10 cellular contexts compared by ENCODE assay signal in the genomic region with DNA sequence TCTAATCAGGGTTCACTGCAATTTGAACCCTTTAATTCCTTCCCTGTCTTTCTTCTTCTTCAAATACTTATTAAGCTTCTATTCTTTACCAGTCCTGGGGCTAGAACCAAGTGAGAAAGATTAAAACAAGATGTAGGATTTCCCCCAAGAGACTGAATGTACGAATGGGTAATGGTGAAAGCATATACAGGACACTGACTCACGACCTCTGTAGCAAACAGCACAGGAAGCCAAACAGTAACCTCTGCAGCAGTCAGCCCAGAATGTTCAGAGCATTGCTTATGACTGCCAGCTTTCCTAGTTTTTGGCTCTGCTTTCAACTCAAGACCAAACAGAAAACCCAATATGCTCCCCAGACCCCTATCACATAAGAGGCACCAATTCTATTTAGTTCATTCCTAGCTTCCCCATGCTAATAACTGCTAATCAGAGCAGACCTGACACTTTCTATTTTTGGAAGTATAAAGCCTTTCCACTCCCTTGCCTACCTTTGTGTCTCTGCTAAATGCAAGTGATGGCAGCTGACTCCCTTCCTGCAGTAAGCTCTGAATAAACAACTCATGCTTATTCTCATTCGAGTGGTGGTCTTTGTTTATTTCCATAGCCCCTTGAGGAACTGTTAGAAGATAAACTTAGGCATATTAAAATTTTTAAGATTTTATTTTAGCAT.
DNase-seq lines count a peak whose midpoint lies in the region; ATAC-seq and TF ChIP-seq lines count a peak whose summit lies in the region.
"Had no signal": no experiment of that assay in that cellular context is flagged by ENCODE, and none has a peak within 500 bp of the region (broad histone marks: within the 10 kb centered on the region; RNA-seq: fewer than 3 reads in every experiment).

No MANE protein-coding gene starts in this region.

- peak; percentile 45 for ATAC-seq in HG03565 (IDR thresholded peaks at IDR 0.05; ENCODE audit: unreplicated experiment)
- no peak for ATAC-seq in HG03460 (IDR thresholded peaks at IDR 0.05; ENCODE audit: unreplicated experiment)
- ATAC-seq in T-helper 17 cell: no peak

- 18% methylated on average over 3 of the region's 3 CpGs for WGBS in liver

- H3K27ac Mint-ChIP-seq in chondrocyte (ENCODE audit: unreplicated experiment) (no peak overlapping the region), T-helper 17 cell (no peak overlapping the region)
- H3K27ac Mint-ChIP-seq: activated naive CD8-positive, alpha-beta T cell treated with anti-CD3 and anti-CD28 coated beads, Interleukin-2, amount 10 ng/mL, durations not matched to agents 7 days and 5 days had no signal

- DNase-seq in AG09309 (ENCODE audit: low read depth) (peak; percentile 49), brain pericyte (ENCODE audit: low read depth, low spot score) (peak; percentile 43), chondrocyte (ENCODE audit: low spot score) (no peak), T-helper 17 cell (no peak)
- no peak for DNase-seq in activated CD4-positive, CD25-positive, alpha-beta regulatory T cell treated with anti-CD3 and anti-CD28 coated beads, Interleukin-2, amount 50 U/mL, for 72 hours
- DNase-seq: activated naive CD8-positive, alpha-beta T cell treated with anti-CD3 and anti-CD28 coated beads, Interleukin-2, amount 10 ng/mL, durations not matched to agents 7 days and 5 days; nucleus accumbens had no signal

- H3K27me3 Mint-ChIP-seq in chondrocyte (ENCODE audit: low read depth) (no peaks in the 10 kb centered on the region), T-helper 17 cell (peaks cover 36% of the 10 kb centered on the region)

- no peaks in the 10 kb centered on the region for H3K36me3 ChIP-seq in liver (ENCODE audit: control insufficient read depth in 4 of 4, insufficient read depth in 3 of 4, low read depth in 1 of 4, low read length in 3 of 4)

- H3K4me3 ChIP-seq in AG09309 (ENCODE audit: control insufficient read depth, low read depth, low read length): no peak overlapping the region
- no peak overlapping the region for H3K4me3 ChIP-seq in liver (ENCODE audit: low read depth in 1 of 3, low read length in 3 of 3)

- H3K9me3 ChIP-seq in liver (ENCODE audit: control insufficient read depth in 4 of 4, low read length in 3 of 4): no peaks in the 10 kb centered on the region
- no peaks in the 10 kb centered on the region for H3K9me3 ChIP-seq in T-helper 17 cell (ENCODE audit: control insufficient read depth, low read length, poor library complexity, severe bottlenecking)

- peaks cover 0 to 7% (median 2%) of the 10 kb centered on the region in 4 donors for H3K4me1 ChIP-seq in liver (ENCODE audit: control insufficient read depth in 4 of 4, insufficient read depth in 4 of 4, low read length in 3 of 4)

- H3K36me3 Mint-ChIP-seq in chondrocyte (ENCODE audit: low read depth) (no peaks in the 10 kb centered on the region), T-helper 17 cell (ENCODE audit: low read depth) (no peaks in the 10 kb centered on the region)
- H3K36me3 Mint-ChIP-seq: activated naive CD8-positive, alpha-beta T cell treated with anti-CD3 and anti-CD28 coated beads, Interleukin-2, amount 10 ng/mL, durations not matched to agents 7 days and 5 days had no signal

- no peak overlapping the region for H3K4me3 Mint-ChIP-seq in chondrocyte (ENCODE audit: unreplicated experiment)
- no peak overlapping the region for H3K4me3 Mint-ChIP-seq in T-helper 17 cell
- H3K4me3 Mint-ChIP-seq: activated naive CD8-positive, alpha-beta T cell treated with anti-CD3 and anti-CD28 coated beads, Interleukin-2, amount 10 ng/mL, durations not matched to agents 7 days and 5 days had no signal

- H3K27me3 ChIP-seq in liver (ENCODE audit: control insufficient read depth in 4 of 4, insufficient read depth in 4 of 4, low read length in 3 of 4): no peaks in the 10 kb centered on the region

- H3K9ac ChIP-seq in liver (ENCODE audit: low read depth in 1 of 2, low read length in 2 of 2): peak overlapping the region in 1 of 2 donors; percentile 34

- peaks cover 7% of the 10 kb centered on the region for H3K4me1 Mint-ChIP-seq in chondrocyte (ENCODE audit: low read depth)
- peaks cover 2% of the 10 kb centered on the region for H3K4me1 Mint-ChIP-seq in T-helper 17 cell
- H3K4me1 Mint-ChIP-seq: activated naive CD8-positive, alpha-beta T cell treated with anti-CD3 and anti-CD28 coated beads, Interleukin-2, amount 10 ng/mL, durations not matched to agents 7 days and 5 days had no signal

- TF ChIP-seq RAD21 in liver (IDR thresholded peaks at IDR 0.05): peak in 1 of 2 donors; percentile 27

- H3K27ac ChIP-seq in liver (ENCODE audit: low read depth in 1 of 2, low read length in 2 of 2): no peak overlapping the region

- peaks cover 3% of the 10 kb centered on the region for H3K9me3 Mint-ChIP-seq in chondrocyte (ENCODE audit: low read depth)
- H3K9me3 Mint-ChIP-seq: activated naive CD8-positive, alpha-beta T cell treated with anti-CD3 and anti-CD28 coated beads, Interleukin-2, amount 10 ng/mL, durations not matched to agents 7 days and 5 days had no signal

- TF ChIP-seq CTCF in AG09309 (IDR thresholded peaks at IDR 0.05; ENCODE audit: control insufficient read depth, insufficient read depth, low read depth, low read length, missing control alignments) (no peak), liver (IDR thresholded peaks at IDR 0.05; ENCODE audit: low read depth, low read length, missing input control) (no peak), chondrocyte (IDR thresholded peaks at IDR 0.05) (no peak)

TF ChIP-seq in liver, 16 proteins besides CTCF, POLR2A, EP300 and RAD21:
- no peak for TF ChIP-seq EGR1 (IDR thresholded peaks at IDR 0.05; ENCODE audit: low read depth in 2 of 2)
- TF ChIP-seq RXRA (IDR thresholded peaks at IDR 0.05): peak in 1 of 2 donors; percentile 21
- no peak for TF ChIP-seq NR2F2 (IDR thresholded peaks at IDR 0.05)
- TF ChIP-seq SP1 (IDR thresholded peaks at IDR 0.05): peak; percentile 38
- TF ChIP-seq, protein P1, sequence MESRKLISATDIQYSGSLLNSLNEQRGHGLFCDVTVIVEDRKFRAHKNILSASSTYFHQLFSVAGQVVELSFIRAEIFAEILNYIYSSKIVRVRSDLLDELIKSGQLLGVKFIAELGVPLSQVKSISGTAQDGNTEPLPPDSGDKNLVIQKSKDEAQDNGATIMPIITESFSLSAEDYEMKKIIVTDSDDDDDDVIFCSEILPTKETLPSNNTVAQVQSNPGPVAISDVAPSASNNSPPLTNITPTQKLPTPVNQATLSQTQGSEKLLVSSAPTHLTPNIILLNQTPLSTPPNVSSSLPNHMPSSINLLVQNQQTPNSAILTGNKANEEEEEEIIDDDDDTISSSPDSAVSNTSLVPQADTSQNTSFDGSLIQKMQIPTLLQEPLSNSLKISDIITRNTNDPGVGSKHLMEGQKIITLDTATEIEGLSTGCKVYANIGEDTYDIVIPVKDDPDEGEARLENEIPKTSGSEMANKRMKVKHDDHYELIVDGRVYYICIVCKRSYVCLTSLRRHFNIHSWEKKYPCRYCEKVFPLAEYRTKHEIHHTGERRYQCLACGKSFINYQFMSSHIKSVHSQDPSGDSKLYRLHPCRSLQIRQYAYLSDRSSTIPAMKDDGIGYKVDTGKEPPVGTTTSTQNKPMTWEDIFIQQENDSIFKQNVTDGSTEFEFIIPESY (IDR thresholded peaks at IDR 0.05): no peak
- TF ChIP-seq HNF4A (conservative IDR thresholded peaks at IDR 0.05): peak in 1 of 2 donors; percentile 8
- TF ChIP-seq GABPA (IDR thresholded peaks at IDR 0.05 in 1 of 2, conservative IDR thresholded peaks at IDR 0.05 in 1 of 2): no peak

Comparison
In these comparisons a context has a peak if more than half of its experiments do, and no peak if none do; other contexts are left out.
1. DNase-seq: peak in AG09309 (single experiment) and brain pericyte (single experiment); none in chondrocyte (single experiment), T-helper 17 cell (0 of 3) and activated CD4-positive, CD25-positive, alpha-beta regulatory T cell treated with anti-CD3 and anti-CD28 coated beads, Interleukin-2, amount 50 U/mL, for 72 hours (single experiment).